ENCODE assay signal across 9 cellular contexts in the genomic region with DNA sequence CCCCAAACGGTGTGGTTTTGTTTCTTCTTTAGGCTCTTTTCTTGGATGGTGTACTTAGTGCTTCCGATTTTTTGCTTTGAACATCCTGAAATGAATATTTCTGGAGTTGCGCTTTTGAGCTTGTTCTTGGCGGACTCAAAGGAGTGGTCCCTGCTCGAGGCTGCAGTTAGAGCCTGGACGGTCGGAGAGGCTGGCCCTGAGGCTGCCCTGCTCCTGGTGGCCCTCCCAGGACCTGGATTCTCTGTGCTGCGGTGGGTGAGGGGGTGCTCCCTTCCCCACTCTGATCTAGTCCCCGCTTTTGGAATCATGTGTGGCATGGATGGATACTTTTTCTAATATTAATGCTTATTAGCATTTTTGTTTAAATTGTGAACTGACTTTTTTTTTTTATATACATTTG.
"Had no signal": no experiment of that assay in that cellular context is flagged by ENCODE, and none has a peak within 500 bp of the region (broad histone marks: within the 10 kb centered on the region; RNA-seq: fewer than 3 reads in every experiment).

No MANE protein-coding gene starts in this region.

- H3K36me3 ChIP-seq: HAP-1 had no signal

- ATAC-seq: HCT116, K562 had no signal

- DNase-seq: GM23248, GOT3, H7, HFFc6, IMR-90, KG1 had no signal

- H3K27ac ChIP-seq: GM23248 had no signal

- H3K4me3 Mint-ChIP-seq: HFFc6 had no signal

- H3K9me3 ChIP-seq: HAP-1 had no signal

- H3K4me1 ChIP-seq: HAP-1 had no signal

- H3K4me3 ChIP-seq: GM23248, HAP-1, K562 had no signal

- H3K27ac Mint-ChIP-seq: HFFc6 had no signal
